8 cellular contexts compared by ENCODE assay signal in the genomic region with DNA sequence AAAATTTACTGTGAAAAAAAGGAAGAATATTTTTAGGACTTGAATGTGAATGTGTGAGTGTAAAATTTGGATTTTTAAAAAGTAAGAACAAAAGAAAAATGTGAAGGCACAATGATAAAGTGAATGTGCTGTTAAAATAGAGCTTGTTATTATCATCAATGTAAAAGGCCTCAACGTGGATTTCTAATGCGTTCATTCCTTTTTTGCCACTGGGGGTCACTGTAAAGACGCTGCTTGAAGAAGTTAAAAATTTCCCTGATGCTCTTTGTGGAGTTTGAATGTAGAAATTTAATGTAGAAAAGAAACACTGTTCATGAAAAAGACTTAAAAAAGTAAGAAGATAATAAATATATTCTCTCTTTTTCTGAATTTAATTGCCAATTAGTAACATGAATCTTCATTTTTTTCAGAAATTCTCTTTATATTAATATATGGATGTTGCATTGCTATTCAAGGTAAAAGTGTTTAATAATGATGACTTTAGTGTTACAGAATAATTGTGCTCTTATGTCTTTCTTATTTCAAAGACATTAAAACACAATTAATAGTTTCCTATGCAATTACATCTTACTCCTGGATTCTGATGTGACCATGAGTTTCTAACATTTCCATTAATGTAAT.
DNase-seq lines count a peak whose midpoint lies in the region; ATAC-seq and TF ChIP-seq lines count a peak whose summit lies in the region.

No MANE protein-coding gene starts in this region.

- TF ChIP-seq CTCF in natural killer cell (IDR thresholded peaks at IDR 0.05) (peak; percentile 55), fibroblast of pulmonary artery (IDR thresholded peaks at IDR 0.05; ENCODE audit: low read length, missing control alignments) (peak; percentile 83)

- no peaks in the 10 kb centered on the region for H3K36me3 Mint-ChIP-seq in natural killer cell
- no peaks in the 10 kb centered on the region for H3K36me3 Mint-ChIP-seq in natural killer cell treated with Interleukin-12 subunit alpha and Interleukin-12 subunit beta and Interleukin-15 and Interleukin-18, amount 100 ng/mL, for 72 hours
- no peaks in the 10 kb centered on the region for H3K36me3 Mint-ChIP-seq in stimulated activated effector memory CD8-positive, alpha-beta T cell treated with anti-CD3 and anti-CD28 coated beads, Interleukin-12 subunit alpha, Interleukin-12 subunit beta, amount 100 ng/mL, for 72 hours

- no peak overlapping the region for H3K27ac Mint-ChIP-seq in natural killer cell
- H3K27ac Mint-ChIP-seq in natural killer cell treated with Interleukin-12 subunit alpha and Interleukin-12 subunit beta and Interleukin-15 and Interleukin-18, amount 100 ng/mL, for 72 hours, result no peak overlapping the region
- H3K27ac Mint-ChIP-seq in stimulated activated effector memory CD8-positive, alpha-beta T cell treated with anti-CD3 and anti-CD28 coated beads, Interleukin-12 subunit alpha, Interleukin-12 subunit beta, amount 100 ng/mL, for 72 hours, result no peak overlapping the region

- H3K27me3 Mint-ChIP-seq in natural killer cell (ENCODE audit: low read depth in 2 of 2), result no peaks in the 10 kb centered on the region
- H3K27me3 Mint-ChIP-seq in natural killer cell treated with Interleukin-12 subunit alpha and Interleukin-12 subunit beta and Interleukin-15 and Interleukin-18, amount 100 ng/mL, for 72 hours, result no peaks in the 10 kb centered on the region

- no peak overlapping the region for H3K4me3 Mint-ChIP-seq in natural killer cell
- no peak overlapping the region for H3K4me3 Mint-ChIP-seq in natural killer cell treated with Interleukin-12 subunit alpha and Interleukin-12 subunit beta and Interleukin-15 and Interleukin-18, amount 100 ng/mL, for 72 hours
- no peak overlapping the region for H3K4me3 Mint-ChIP-seq in stimulated activated effector memory CD8-positive, alpha-beta T cell treated with anti-CD3 and anti-CD28 coated beads, Interleukin-12 subunit alpha, Interleukin-12 subunit beta, amount 100 ng/mL, for 72 hours

- no peaks in the 10 kb centered on the region for H3K9me3 Mint-ChIP-seq in natural killer cell
- no peaks in the 10 kb centered on the region for H3K9me3 Mint-ChIP-seq in natural killer cell treated with Interleukin-12 subunit alpha and Interleukin-12 subunit beta and Interleukin-15 and Interleukin-18, amount 100 ng/mL, for 72 hours
- no peaks in the 10 kb centered on the region for H3K9me3 Mint-ChIP-seq in stimulated activated effector memory CD8-positive, alpha-beta T cell treated with anti-CD3 and anti-CD28 coated beads, Interleukin-12 subunit alpha, Interleukin-12 subunit beta, amount 100 ng/mL, for 72 hours

- ATAC-seq in natural killer cell (peak in 1 of 3 donors; percentile 49), HG03460 (IDR thresholded peaks at IDR 0.05; ENCODE audit: unreplicated experiment) (no peak)
- no peak for ATAC-seq in natural killer cell treated with Interleukin-12 subunit alpha and Interleukin-12 subunit beta and Interleukin-15 and Interleukin-18, amount 100 ng/mL, for 72 hours
- ATAC-seq in stimulated activated effector memory CD8-positive, alpha-beta T cell treated with anti-CD3 and anti-CD28 coated beads, Interleukin-12 subunit alpha, Interleukin-12 subunit beta, amount 100 ng/mL, for 72 hours, result no peak

- intact Hi-C loops in natural killer cell (cut with micrococcal nuclease), result loop anchor here (1.0 to 2.0 kb wide), 2 partner anchors 396 to 441 kb away; partner anchors contain the start of gene PIGC

- no peak for DNase-seq in natural killer cell
- no peak for DNase-seq in natural killer cell treated with Interleukin-12 subunit alpha and Interleukin-12 subunit beta and Interleukin-15 and Interleukin-18, amount 100 ng/mL, for 72 hours (ENCODE audit: low spot score)
- peak; percentile 17 for DNase-seq in KG1 (lab: John Stamatoyannopoulos, UW)
- peak; percentile 18 for DNase-seq in SW480 (ENCODE audit: low spot score)
- DNase-seq in fibroblast of pulmonary artery (ENCODE audit: low read depth), result peak; percentile 83
- peak; percentile 8 for DNase-seq in pulmonary artery endothelial cell (ENCODE audit: low read depth, low spot score)
- DNase-seq in stimulated activated effector memory CD8-positive, alpha-beta T cell treated with anti-CD3 and anti-CD28 coated beads, Interleukin-12 subunit alpha, Interleukin-12 subunit beta, amount 100 ng/mL, for 72 hours (ENCODE audit: low spot score in 2 of 2), result no peak

- H3K4me3 ChIP-seq in fibroblast of pulmonary artery (replicated peaks; ENCODE audit: low read depth, low read length), result no peak overlapping the region

- H3K4me1 Mint-ChIP-seq in natural killer cell, result peaks cover 0 to 8% of the 10 kb centered on the region in 2 donors
- peaks cover 9 to 10% of the 10 kb centered on the region in 2 donors for H3K4me1 Mint-ChIP-seq in natural killer cell treated with Interleukin-12 subunit alpha and Interleukin-12 subunit beta and Interleukin-15 and Interleukin-18, amount 100 ng/mL, for 72 hours (ENCODE audit: low read depth in 2 of 2)
- no peaks in the 10 kb centered on the region for H3K4me1 Mint-ChIP-seq in stimulated activated effector memory CD8-positive, alpha-beta T cell treated with anti-CD3 and anti-CD28 coated beads, Interleukin-12 subunit alpha, Interleukin-12 subunit beta, amount 100 ng/mL, for 72 hours

Comparison
In these comparisons a context has a peak if more than half of its experiments do, and no peak if none do; other contexts are left out.
1. DNase-seq: peak in KG1 (single experiment), SW480 (single experiment), fibroblast of pulmonary artery (single experiment) and pulmonary artery endothelial cell (single experiment); none in natural killer cell (single experiment), natural killer cell treated with Interleukin-12 subunit alpha and Interleukin-12 subunit beta and Interleukin-15 and Interleukin-18, amount 100 ng/mL, for 72 hours (single experiment) and stimulated activated effector memory CD8-positive, alpha-beta T cell treated with anti-CD3 and anti-CD28 coated beads, Interleukin-12 subunit alpha, Interleukin-12 subunit beta, amount 100 ng/mL, for 72 hours (0 of 2).